In genomic region chr5:75331-76320, GRCh38 we compare ENCODE assay signal across 13 cellular contexts. TPM values are rescaled to one million over a fixed set of nuclear protein-coding genes. Genes with fewer than 3 reads are reported as not detected.
DNase-seq lines count a peak whose midpoint lies in the region; ATAC-seq, FAIRE-seq and TF ChIP-seq lines count a peak whose summit lies in the region.
"Had no signal": no experiment of that assay in that cellular context is flagged by ENCODE, and none has a peak within 500 bp of the region (broad histone marks: within the 10 kb centered on the region; RNA-seq: fewer than 3 reads in every experiment).

No MANE protein-coding gene starts in this region.

- no peak overlapping the region for H4K8ac ChIP-seq in H1 (ENCODE audit: extremely low read depth, insufficient read depth, low read length)

- no peaks in the 10 kb centered on the region for H3K79me2 ChIP-seq in GM23338 (replicated peaks; ENCODE audit: insufficient read depth)
- no peaks in the 10 kb centered on the region for H3K79me2 ChIP-seq in H1 (ENCODE audit: control insufficient read depth in 1 of 2, insufficient read depth in 2 of 2, low read length in 2 of 2)

- H3K27ac Mint-ChIP-seq in GM23338 (no peak overlapping the region), progenitor cell of endocrine pancreas (peak overlapping the region; percentile 45)
- no peak overlapping the region for H3K27ac Mint-ChIP-seq in activated naive CD4-positive, alpha-beta T cell treated with anti-CD3 and anti-CD28 coated beads, Interleukin-2, amount 50 U/mL, for 72 hours

- no peak overlapping the region for H4K91ac ChIP-seq in H1 (replicated peaks; ENCODE audit: insufficient read length, low read length)

- H3K23ac ChIP-seq in H1 (ENCODE audit: insufficient read length) = no peak overlapping the region

- H2AK5ac ChIP-seq in H1 (ENCODE audit: low read depth, low read length) = no peak overlapping the region

- TF ChIP-seq POLR2A in H1 (IDR thresholded peaks at IDR 0.05; ENCODE audit: control extremely low read depth in 1 of 2, low read depth in 2 of 2, low read length in 2 of 2) (no peak), suprapubic skin (IDR thresholded peaks at IDR 0.05) (no peak)

- peak overlapping the region; percentile 75; the same call in 1 of the 2 replicates for H2BK12ac ChIP-seq in H1 (ENCODE audit: low read depth, low read length)

- 0 out of 2 replicates have a peak overlapping the region, but pooled peaks have one; percentile 8 for H2BK15ac ChIP-seq in H1 (ENCODE audit: low read length)

- FAIRE-seq in H1 (lab: Jason Lieb, UNC) = no peak

- H3K36me3 Mint-ChIP-seq in GM23338 (ENCODE audit: low read depth) (no peaks in the 10 kb centered on the region; the same call in 2 of the 3 replicates), progenitor cell of endocrine pancreas (ENCODE audit: insufficient read depth) (no peaks in the 10 kb centered on the region)
- no peaks in the 10 kb centered on the region for H3K36me3 Mint-ChIP-seq in activated naive CD4-positive, alpha-beta T cell treated with anti-CD3 and anti-CD28 coated beads, Interleukin-2, amount 50 U/mL, for 72 hours

- peaks cover 17% of the 10 kb centered on the region for H3K27me3 Mint-ChIP-seq in GM23338 (ENCODE audit: insufficient read depth, low read depth, poor library complexity)
- peaks cover 19% of the 10 kb centered on the region for H3K27me3 Mint-ChIP-seq in progenitor cell of endocrine pancreas

- TF ChIP-seq EP300 in H1 (IDR thresholded peaks at IDR 0.05; ENCODE audit: borderline replicate concordance in 1 of 2, low read depth in 2 of 2, low read length in 2 of 2) (no peak), suprapubic skin (IDR thresholded peaks at IDR 0.05) (no peak)

- no peak overlapping the region for H2BK5ac ChIP-seq in H1 (ENCODE audit: low read depth, low read length)

- H3K4me1 Mint-ChIP-seq in GM23338 = peaks cover 34% of the 10 kb centered on the region
- peaks cover 2% of the 10 kb centered on the region for H3K4me1 Mint-ChIP-seq in progenitor cell of endocrine pancreas (ENCODE audit: low read depth)

- no peak overlapping the region for H2AFZ ChIP-seq in GM23338
- H2AFZ ChIP-seq in H1 (ENCODE audit: low read length) = no peak overlapping the region

- H3K18ac ChIP-seq in H1 (ENCODE audit: extremely low read depth, low read length) = no peak overlapping the region

- H2BK120ac ChIP-seq in H1 (replicated peaks; ENCODE audit: low read depth, low read length) = no peak overlapping the region

- H3K27me3 ChIP-seq in BLaER1 treated with 17β-estradiol and CSF1 and Interleukin-3, amounts not matched to agents 10 nM and 100 nM = peaks cover 0 to 34% (median 20%) of the 10 kb centered on the region in 11 experiments; a peak in 15 of 22 replicates
- H3K27me3 ChIP-seq in GM23338 (ENCODE audit: insufficient read depth) (no peaks in the 10 kb centered on the region), H1 (replicated peaks in 1 of 4; ENCODE audit: control insufficient read depth in 3 of 4, extremely low read depth in 1 of 4, insufficient read depth in 3 of 4, low read length in 3 of 4) (no peaks in the 10 kb centered on the region), suprapubic skin (peaks cover 44% of the 10 kb centered on the region)

- no peak overlapping the region for H3K14ac ChIP-seq in H1 (ENCODE audit: insufficient read length)

- H3K9me2 ChIP-seq in GM23338 (ENCODE audit: insufficient read depth) = no peaks in the 10 kb centered on the region
- H3K9me2 ChIP-seq: SK-N-SH had no signal

- H3K9me3 ChIP-seq in BLaER1 treated with 17β-estradiol and CSF1 and Interleukin-3, amounts not matched to agents 10 nM and 100 nM (replicated peaks in 1 of 11) = no peaks in the 10 kb centered on the region
- H3K9me3 ChIP-seq in H1 (ENCODE audit: insufficient read depth in 2 of 2, low read depth in 1 of 2, low read length in 1 of 2) (no peaks in the 10 kb centered on the region), suprapubic skin (no peaks in the 10 kb centered on the region)
- H3K9me3 ChIP-seq: BE2C, SK-N-SH had no signal

- H4K20me1 ChIP-seq in BLaER1 treated with 17β-estradiol and CSF1 and Interleukin-3, amounts not matched to agents 10 nM and 100 nM = peaks cover 0 to 51% (median 0%) of the 10 kb centered on the region in 11 experiments; a peak in 8 of 22 replicates
- H4K20me1 ChIP-seq in GM23338 (replicated peaks; ENCODE audit: insufficient read depth) (no peaks in the 10 kb centered on the region), H1 (replicated peaks in 1 of 2; ENCODE audit: control insufficient read depth in 1 of 2, insufficient read depth in 2 of 2, low read length in 2 of 2) (peaks cover 2 to 3% of the 10 kb centered on the region in 2 experiments)

- H3F3A ChIP-seq in GM23338 (replicated peaks; ENCODE audit: low read depth) = 0 out of 2 replicates have a peak, but pooled peaks cover 5% of the 10 kb centered on the region

- no peaks in the 10 kb centered on the region for H3K36me3 ChIP-seq in BLaER1 treated with 17β-estradiol and CSF1 and Interleukin-3, amounts not matched to agents 10 nM and 100 nM
- H3K36me3 ChIP-seq in GM23338 (ENCODE audit: insufficient read depth) (no peaks in the 10 kb centered on the region), H1 (ENCODE audit: control insufficient read depth in 2 of 4, insufficient read depth in 4 of 4, low read length in 3 of 4) (no peaks in the 10 kb centered on the region; a peak in 1 of 8 replicates), suprapubic skin (no peaks in the 10 kb centered on the region)
- H3K36me3 ChIP-seq: BE2C had no signal

- CTCF ChIA-PET in H1 (lab: Charles Lee; ENCODE audit: partially characterized antibody) = no interaction called here

- no peak overlapping the region for H3K4ac ChIP-seq in H1 (replicated peaks; ENCODE audit: insufficient read length, low read depth, low read length)

- no peaks in the 10 kb centered on the region for H3K23me2 ChIP-seq in H1 (ENCODE audit: low read depth, low read length)

- H3K4me3 Mint-ChIP-seq in GM23338 (no peak overlapping the region; the same call in 2 of the 3 replicates), progenitor cell of endocrine pancreas (ENCODE audit: low read depth) (no peak overlapping the region)

- H3K9me3 Mint-ChIP-seq in GM23338 (no peaks in the 10 kb centered on the region), progenitor cell of endocrine pancreas (ENCODE audit: low read depth) (no peaks in the 10 kb centered on the region)
- no peaks in the 10 kb centered on the region for H3K9me3 Mint-ChIP-seq in activated naive CD4-positive, alpha-beta T cell treated with anti-CD3 and anti-CD28 coated beads, Interleukin-2, amount 50 U/mL, for 72 hours

- H3K4me2 ChIP-seq in BLaER1 treated with 17β-estradiol and CSF1 and Interleukin-3, amounts not matched to agents 10 nM and 100 nM = peak overlapping the region; percentile 60 to 85 (median 73)
- H3K4me2 ChIP-seq in GM23338 = no peak overlapping the region
- no peak overlapping the region for H3K4me2 ChIP-seq in H1 (ENCODE audit: insufficient read depth in 1 of 2, low read depth in 2 of 2, low read length in 2 of 2)
- H3K4me2 ChIP-seq: SK-N-SH had no signal

- H4K5ac ChIP-seq in H1 (ENCODE audit: insufficient read length, low read depth, low read length) = no peak overlapping the region

- H3K4me3 ChIP-seq in BLaER1 treated with 17β-estradiol and CSF1 and Interleukin-3, amounts not matched to agents 10 nM and 100 nM = no peak overlapping the region
- H3K4me3 ChIP-seq in GM23338 (no peak overlapping the region), H1 (ENCODE audit: extremely low read depth in 1 of 4, insufficient read depth in 2 of 4, low read depth in 3 of 4, low read length in 4 of 4) (no peak overlapping the region), suprapubic skin (no peak overlapping the region)

- WGBS in H1 (ENCODE audit: extremely low coverage in 1 of 2, insufficient coverage in 1 of 2, insufficient read length in 1 of 2, insufficient replicate concordance in 2 of 2, low coverage in 1 of 2, low lambda C conversion rate in 2 of 2, missing lambda C conversion rate in 1 of 2), 2 experiments = 80% methylated on average over 16 of the region's 31 CpGs; no CpG with 5 or more reads in 1 of the 2 experiments
- 58% methylated on average over 31 of the region's 31 CpGs for WGBS in suprapubic skin

- TF ChIP-seq RAD21 in H1 (IDR thresholded peaks at IDR 0.05 in 1 of 2, conservative IDR thresholded peaks at IDR 0.05 in 1 of 2; ENCODE audit: low read depth in 2 of 2, low read length in 2 of 2) = no peak

- H3K27ac ChIP-seq in BLaER1 treated with 17β-estradiol and CSF1 and Interleukin-3, amounts not matched to agents 10 nM and 100 nM = no peak overlapping the region
- H3K27ac ChIP-seq in GM23338 (ENCODE audit: low read depth) (no peak overlapping the region), H1 (ENCODE audit: low read depth, low read length) (no peak overlapping the region), suprapubic skin (no peak overlapping the region)

- H3K9ac ChIP-seq in BLaER1 treated with 17β-estradiol and CSF1 and Interleukin-3, amounts not matched to agents 10 nM and 100 nM = peak overlapping the region in 1 of 11 experiments; percentile 41; a peak in 2 of 22 replicates
- H3K9ac ChIP-seq in H1 (replicated peaks in 1 of 4; ENCODE audit: extremely low read depth in 1 of 4, low read depth in 3 of 4, low read length in 3 of 4) = no peak overlapping the region
- H3K9ac ChIP-seq: SK-N-SH had no signal

- DNase-seq in GM23338 (ENCODE audit: low spot score) (no peak), H1 (ENCODE audit: low read depth in 1 of 2, low spot score in 2 of 2) (no peak), progenitor cell of endocrine pancreas (ENCODE audit: low spot score, unreplicated experiment) (no peak), medulla oblongata (ENCODE audit: extremely low spot score) (no peak), suprapubic skin (ENCODE audit: low spot score in 2 of 2) (no peak), NCI-H2227 treated with DMSO at 0.1 percent for 48 hours (lab: John Stamatoyannopoulos, UW) (no peak)
- no peak for DNase-seq in activated naive CD4-positive, alpha-beta T cell treated with anti-CD3 and anti-CD28 coated beads, Interleukin-2, amount 50 U/mL, for 72 hours (ENCODE audit: low spot score in 2 of 2)
- DNase-seq: BE2C, NCI-H146, NCI-H2107, NCI-H69, SK-N-SH had no signal

- peaks cover 8 to 46% (median 20%) of the 10 kb centered on the region in 10 experiments; a peak in 19 of 20 replicates for H3K4me1 ChIP-seq in BLaER1 treated with 17β-estradiol and CSF1 and Interleukin-3, amounts not matched to agents 10 nM and 100 nM
- H3K4me1 ChIP-seq in GM23338 (ENCODE audit: insufficient read depth) (peaks cover 4% of the 10 kb centered on the region; the same call in 1 of the 2 replicates), H1 (replicated peaks in 1 of 4; ENCODE audit: control insufficient read depth in 3 of 4, insufficient read depth in 4 of 4, low read length in 3 of 4) (peaks cover 0 to 9% (median 5%) of the 10 kb centered on the region in 4 experiments; a peak in 4 of 7 replicates), suprapubic skin (no peaks in the 10 kb centered on the region)
- H3K4me1 ChIP-seq: BE2C had no signal

- H3K79me1 ChIP-seq in H1 (ENCODE audit: low read depth, low read length) = no peaks in the 10 kb centered on the region

- POLR2A ChIA-PET in H1 (lab: Charles Lee; ENCODE audit: partially characterized antibody) = no interaction called here

- ATAC-seq in GM23338 = peak; percentile 58
- ATAC-seq in activated naive CD4-positive, alpha-beta T cell treated with anti-CD3 and anti-CD28 coated beads, Interleukin-2, amount 50 U/mL, for 72 hours = no peak

- no peak for TF ChIP-seq CTCF in GM23338 (conservative IDR thresholded peaks at IDR 0.05; ENCODE audit: low read depth in 2 of 2)
- TF ChIP-seq CTCF in H1 (IDR thresholded peaks at IDR 0.05; ENCODE audit: control extremely low read depth in 1 of 3, insufficient read depth in 1 of 3, low read depth in 1 of 3, low read length in 3 of 3) = no peak
- TF ChIP-seq CTCF in progenitor cell of endocrine pancreas (IDR thresholded peaks at IDR 0.05; ENCODE audit: unreplicated experiment) = no peak
- TF ChIP-seq CTCF in suprapubic skin (IDR thresholded peaks at IDR 0.05) = no peak

- H2BK20ac ChIP-seq in H1 (ENCODE audit: low read length) = no peak overlapping the region

- no peak overlapping the region for H3K56ac ChIP-seq in H1 (replicated peaks; ENCODE audit: insufficient read length, low read depth, low read length)

RNA-seq across cellular contexts. Expression of gene PLEKHG4B, which starts 16.3 kb away (rescaled TPM):
- total RNA-seq in GM23338 (2014; rRNA removed; shearing (Covaris generic)) = 43.7 and 54.8 TPM in 2 replicates
- polyA plus RNA-seq in GM23338 (2016; fragmentation: Nextera tagmentation; extraction: Ambion mirVana) (33.5 and 34.2 TPM in 2 replicates), H1 (2011; rRNA removed) (31.1 and 35.1 TPM in 2 replicates)
- 42.9 and 43.6 TPM in 2 replicates for total RNA-seq in H1 (2021; fragmentation: NEBNext Ultra II Directional; extraction: Animal tissue kit (Norgen Biotek cat#: 25700))
- 27.6 TPM for polyA plus RNA-seq in H1 (2011; cell fraction: cytosol; rRNA removed)
- polyA plus RNA-seq in H1 (2011; cell fraction: nucleus; rRNA removed) = 88.3 TPM
- polyA plus RNA-seq in H1 (2012, experiment 1 of 2) = 26.7 to 37.9 TPM (median 36.4 TPM) in 4 replicates
- 21.7 TPM for polyA plus RNA-seq in H1 (2012, experiment 2 of 2)
- 30.4 TPM for polyA plus RNA-seq in H1 (2013, experiment 1 of 2)
- polyA plus RNA-seq in H1 (2013, experiment 2 of 2) = 26.1 TPM
- polyA minus RNA-seq in H1 (2011; rRNA and poly(A)+ RNA removed) = 22.7 and 25.5 TPM in 2 replicates
- polyA minus RNA-seq in H1 (2011; cell fraction: cytosol; rRNA and poly(A)+ RNA removed) = 19.9 TPM
- polyA minus RNA-seq in H1 (2011; cell fraction: nucleus; rRNA and poly(A)+ RNA removed) = 28.8 TPM
- total RNA-seq in progenitor cell of endocrine pancreas (56.8 and 59.5 TPM in 2 replicates), suprapubic skin (1 to 10 TPM in 2 of 4 donors, under 1 TPM in 2; 0.45 to 2.4 (median 1.2) TPM)
- under 1 TPM in 1 of 2 donors, not detected in 1; 0.47 TPM for total RNA-seq in activated naive CD4-positive, alpha-beta T cell treated with anti-CD3 and anti-CD28 coated beads, Interleukin-2, amount 50 U/mL, for 72 hours

Comparison
In these comparisons a context has a peak if more than half of its experiments do, and no peak if none do; other contexts are left out.
1. H3K4me2 ChIP-seq: peak in BLaER1 treated with 17β-estradiol and CSF1 and Interleukin-3, amounts not matched to agents 10 nM and 100 nM (11 of 11); none in GM23338 (single experiment) and H1 (0 of 2).
2. RNA of gene PLEKHG4B, which starts 16.3 kb away (total RNA-seq): 56.8 to 59.5 TPM in progenitor cell of endocrine pancreas, 43.7 to 54.8 TPM in GM23338 and 42.9 to 43.6 TPM in H1; 0.45 to 2.4 TPM in suprapubic skin and 0.47 TPM in activated naive CD4-positive, alpha-beta T cell treated with anti-CD3 and anti-CD28 coated beads, Interleukin-2, amount 50 U/mL, for 72 hours; every median in the first group is over 10 times any median in the second.